In genomic region chr7:285731-286130, GRCh38 we compare ENCODE assay signal across 26 cellular contexts. TPM values are rescaled to one million over a fixed set of nuclear protein-coding genes. Genes with fewer than 3 reads are reported as not detected.
"Had no signal": no experiment of that assay in that cellular context is flagged by ENCODE, and none has a peak within 500 bp of the region (broad histone marks: within the 10 kb centered on the region; RNA-seq: fewer than 3 reads in every experiment).

No MANE protein-coding gene starts in this region.

- H3K79me2 ChIP-seq: parathyroid adenoma had no signal

- H3K4me3 ChIP-seq: body of pancreas, cardiac muscle cell, dorsolateral prefrontal cortex, left ventricle myocardium inferior had no signal

- H3K36me3 ChIP-seq: cardiac muscle cell, left ventricle myocardium inferior had no signal

- H3K9me3 ChIP-seq: body of pancreas had no signal

- ATAC-seq: activated T-helper 17 cell treated with anti-CD3 and anti-CD28 coated beads, Interleukin-2, amount 50 U/mL, for 72 hours; body of pancreas; effector memory CD8-positive, alpha-beta T cell; esophagus mucosa; stimulated activated naive CD8-positive, alpha-beta T cell treated with anti-CD3 and anti-CD28 coated beads, Interleukin-15, Interleukin-2, amounts not matched to agents 100 U/mL and 50 U/mL, for 24 hours; T-cell had no signal

- H3K36me3 Mint-ChIP-seq: immature natural killer cell, T-cell had no signal

- H3K27ac Mint-ChIP-seq: activated naive CD4-positive, alpha-beta T cell treated with anti-CD3 and anti-CD28 coated beads for 36 hours; activated T-helper 17 cell treated with anti-CD3 and anti-CD28 coated beads, Interleukin-2, amount 50 U/mL, for 72 hours; effector memory CD8-positive, alpha-beta T cell; immature natural killer cell; T-cell; T-helper 2 cell treated with Interferon-gamma antibody and Interleukin-4, amounts not matched to agents 5 μg/mL and 100 μg/mL, for 36 hours had no signal

- H3K4me1 Mint-ChIP-seq: activated T-helper 17 cell treated with anti-CD3 and anti-CD28 coated beads, Interleukin-2, amount 50 U/mL, for 72 hours; immature natural killer cell; nephron; T-cell had no signal

- H3K9ac ChIP-seq: parathyroid adenoma had no signal

- H3K27ac ChIP-seq: body of pancreas, cardiac muscle cell, dorsolateral prefrontal cortex, left ventricle myocardium inferior, parathyroid adenoma had no signal

- H3K4me1 ChIP-seq: parathyroid adenoma had no signal

- H2AFZ ChIP-seq: parathyroid adenoma had no signal

- H3K9me3 Mint-ChIP-seq: activated naive CD4-positive, alpha-beta T cell treated with anti-CD3 and anti-CD28 coated beads for 36 hours; activated T-helper 17 cell treated with anti-CD3 and anti-CD28 coated beads, Interleukin-2, amount 50 U/mL, for 72 hours; effector memory CD8-positive, alpha-beta T cell; T-helper 2 cell treated with Interferon-gamma antibody and Interleukin-4, amounts not matched to agents 5 μg/mL and 100 μg/mL, for 36 hours had no signal

- FAIRE-seq: endothelial cell of umbilical vein had no signal

- DNase-seq: activated CD4-positive, alpha-beta T cell treated with anti-CD3 and anti-CD28 coated beads for 1 hour; activated CD4-positive, alpha-beta T cell treated with anti-CD3 and anti-CD28 coated beads, Interleukin-2, amount 50 U/mL, for 1 hour; activated naive CD4-positive, alpha-beta T cell treated with anti-CD3 and anti-CD28 coated beads for 36 hours; activated T-cell treated with anti-CD3 and anti-CD28 coated beads, Interleukin-2, amount 50 U/mL, for 1 hour; body of pancreas; effector memory CD8-positive, alpha-beta T cell; foreskin melanocyte; immature natural killer cell; kidney glomerular epithelial cell; left ventricle myocardium inferior; midbrain; stimulated activated CD4-positive, alpha-beta T cell treated with anti-CD3 and anti-CD28 coated beads, Interleukin-4, amount 100 ng/mL, for 24 hours; stimulated activated naive CD8-positive, alpha-beta T cell treated with anti-CD3 and anti-CD28 coated beads, Interleukin-15, Interleukin-2, amounts not matched to agents 100 U/mL and 50 U/mL, for 24 hours; T-cell had no signal

- H3K4me3 Mint-ChIP-seq: activated naive CD4-positive, alpha-beta T cell treated with anti-CD3 and anti-CD28 coated beads for 36 hours; activated T-helper 17 cell treated with anti-CD3 and anti-CD28 coated beads, Interleukin-2, amount 50 U/mL, for 72 hours; effector memory CD8-positive, alpha-beta T cell; immature natural killer cell; nephron; T-cell; T-helper 2 cell treated with Interferon-gamma antibody and Interleukin-4, amounts not matched to agents 5 μg/mL and 100 μg/mL, for 36 hours had no signal

RNA-seq across cellular contexts. Expression of gene FOXL3, which starts 4.2 kb away (rescaled TPM):
- total RNA-seq: activated naive CD4-positive, alpha-beta T cell treated with anti-CD3 and anti-CD28 coated beads for 36 hours; activated T-helper 17 cell treated with anti-CD3 and anti-CD28 coated beads, Interleukin-2, amount 50 U/mL, for 72 hours; body of pancreas; cardiac muscle cell; endothelial cell of umbilical vein; esophagus mucosa; left ventricle myocardium inferior; myocyte; subcutaneous adipose tissue; T-cell; ureter had no signal
- polyA plus RNA-seq: cardiac muscle cell, endothelial cell of umbilical vein, immature natural killer cell, thymus had no signal
